8 cellular contexts compared by ENCODE assay signal in the genomic region with DNA sequence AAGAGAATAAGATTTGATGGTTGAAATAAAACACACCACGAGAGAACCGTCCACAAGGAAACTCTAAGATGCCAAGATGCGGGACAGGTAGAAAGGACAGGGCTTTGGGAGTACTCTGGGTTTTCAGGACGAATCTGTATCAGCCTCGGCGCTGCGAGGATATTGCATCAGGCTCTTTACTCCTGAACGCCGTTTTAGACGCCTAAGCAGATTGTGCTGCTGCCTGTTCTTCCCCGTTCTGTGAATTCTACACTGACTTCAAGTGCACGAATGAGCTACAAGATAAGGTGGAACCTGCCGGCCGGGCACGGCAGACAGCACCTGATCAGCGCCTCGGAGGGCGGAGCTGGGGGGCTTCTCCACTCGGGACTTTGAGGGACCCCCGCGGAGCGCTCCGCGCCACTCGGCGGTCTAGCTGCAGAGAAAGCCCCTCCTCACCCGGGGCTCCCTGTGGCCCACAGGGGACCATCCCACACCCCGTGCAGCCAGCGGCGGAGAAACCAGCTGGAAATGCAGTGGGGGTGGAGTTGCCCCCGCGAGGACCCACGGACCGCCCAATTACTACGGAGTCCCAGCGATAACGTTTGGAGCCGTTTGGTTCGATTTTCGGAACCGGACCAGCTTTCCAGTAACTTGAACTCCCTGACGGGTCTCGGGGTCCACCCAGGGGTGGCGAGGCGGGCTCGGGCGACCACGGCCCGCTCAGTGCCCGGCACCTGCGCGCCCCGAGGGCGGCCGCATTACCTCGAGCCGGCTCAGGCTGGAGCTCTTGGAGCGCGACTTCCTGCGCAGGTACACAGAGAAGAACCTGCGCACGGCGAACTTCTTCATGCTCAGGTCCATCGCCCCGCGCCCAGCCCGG. TPM values are rescaled to one million over a fixed set of nuclear protein-coding genes. Genes with fewer than 3 reads are reported as not detected.
DNase-seq lines count a peak whose midpoint lies in the region; ATAC-seq and TF ChIP-seq lines count a peak whose summit lies in the region.

No MANE protein-coding gene starts in this region.

- 1% methylated on average over 13 to 67 of the region's 67 CpGs for WGBS in body of pancreas, 2 donors
- whole genome bisulfite sequencing in smooth muscle cell (ENCODE audit: low lambda C conversion rate), result 2% methylated on average over 52 of the region's 67 CpGs

- H3K79me2 ChIP-seq in smooth muscle cell (ENCODE audit: low read depth), result peaks cover 3% of the 10 kb centered on the region

- intact Hi-C loops in body of pancreas (cut with DNase I), result no loop called here

- H2AFZ ChIP-seq in smooth muscle cell (ENCODE audit: low read depth), result peak overlapping the region; percentile 38

- H4K20me1 ChIP-seq in smooth muscle cell (ENCODE audit: low read depth), result no peaks in the 10 kb centered on the region

- TF ChIP-seq POLR2A in GM18505 (IDR thresholded peaks at IDR 0.05; ENCODE audit: borderline replicate concordance, extremely low read depth, insufficient read depth, insufficient read length) (no peak), body of pancreas (IDR thresholded peaks at IDR 0.05) (peak in 2 of 3 donors; percentile 8 to 40)

- DNase-seq in RWPE2 (ENCODE audit: low spot score) (no peak), body of pancreas (peak; percentile 42 to 70 (median 62)), iPS-NIHi7 (ENCODE audit: extremely low spot score) (peak; percentile 48), smooth muscle cell (lab: John Stamatoyannopoulos, UW; ENCODE audit: unreplicated experiment) (no peak), midbrain (lab: John Stamatoyannopoulos, UW) (no peak), NCI-H187 (lab: John Stamatoyannopoulos, UW) (no peak)

- H3K4me3 ChIP-seq in RWPE2 (ENCODE audit: severe bottlenecking) (peak overlapping the region; percentile 98), body of pancreas (peak overlapping the region; percentile 60 to 73), smooth muscle cell (peak overlapping the region; percentile 69)

- H3F3A ChIP-seq in smooth muscle cell (ENCODE audit: low read depth), result no peaks in the 10 kb centered on the region

- peaks cover 36% of the 10 kb centered on the region for H3K4me1 ChIP-seq in RWPE2 (ENCODE audit: insufficient read depth, poor library complexity, severe bottlenecking)
- H3K4me1 ChIP-seq in body of pancreas, result peaks cover 43% of the 10 kb centered on the region
- H3K4me1 ChIP-seq in smooth muscle cell (ENCODE audit: low read depth), result peaks cover 7% of the 10 kb centered on the region

- ATAC-seq in GM18505 (IDR thresholded peaks at IDR 0.05; ENCODE audit: unreplicated experiment) (peak; percentile 3), HG03159 (IDR thresholded peaks at IDR 0.05; ENCODE audit: unreplicated experiment) (peak; percentile 0), RWPE2 (ENCODE audit: low read depth) (peak; percentile 18; the same call in 1 of the 3 replicates), body of pancreas (peak; percentile 30)

- TF ChIP-seq CTCF in RWPE2 (IDR thresholded peaks at IDR 0.05; ENCODE audit: poor library complexity, severe bottlenecking), result no peak
- no peak for TF ChIP-seq CTCF in body of pancreas (IDR thresholded peaks at IDR 0.05)
- no peak for TF ChIP-seq CTCF in smooth muscle cell (IDR thresholded peaks at IDR 0.05; ENCODE audit: borderline replicate concordance, insufficient read depth, poor library complexity, severe bottlenecking)

- H3K9ac ChIP-seq in smooth muscle cell (ENCODE audit: low read depth), result peak overlapping the region; percentile 46

- no peaks in the 10 kb centered on the region for H3K9me3 ChIP-seq in RWPE2 (ENCODE audit: severe bottlenecking)
- no peaks in the 10 kb centered on the region for H3K9me3 ChIP-seq in body of pancreas
- no peaks in the 10 kb centered on the region for H3K9me3 ChIP-seq in smooth muscle cell (replicated peaks; ENCODE audit: low read depth)

- H3K36me3 ChIP-seq in RWPE2 (ENCODE audit: low read depth) (no peaks in the 10 kb centered on the region; the same call in 1 of the 2 replicates), body of pancreas (replicated peaks in 1 of 2; ENCODE audit: insufficient read depth in 1 of 2, low read depth in 2 of 2) (no peaks in the 10 kb centered on the region), smooth muscle cell (ENCODE audit: low read depth) (no peaks in the 10 kb centered on the region)

- peak overlapping the region; percentile 90 for H3K4me2 ChIP-seq in smooth muscle cell

- H3K27ac ChIP-seq in RWPE2 (ENCODE audit: poor library complexity, severe bottlenecking) (peak overlapping the region; percentile 97), body of pancreas (peak overlapping the region; percentile 82 to 91 (median 88)), smooth muscle cell (ENCODE audit: low read depth) (no peak overlapping the region)

- H3K27me3 ChIP-seq in RWPE2 (ENCODE audit: insufficient read depth, poor library complexity, severe bottlenecking) (no peaks in the 10 kb centered on the region), body of pancreas (no peaks in the 10 kb centered on the region), smooth muscle cell (ENCODE audit: low read depth) (no peaks in the 10 kb centered on the region)

RNA-seq across cellular contexts. Expression of a gene that starts 0.6 kb away (rescaled TPM):
- total RNA-seq in body of pancreas (10 to 100 TPM; 24.4 to 53.7 TPM), smooth muscle cell (7.8 and 10.5 TPM in 2 replicates)
- polyA plus RNA-seq in smooth muscle cell, result 10.4 and 12.2 TPM in 2 replicates

RNA-seq across cellular contexts. Expression of a gene that starts 39.9 kb away (rescaled TPM):
- 10 to 100 TPM in 1 of 2 donors, under 1 TPM in 1; 0.99 to 10.9 TPM for total RNA-seq in body of pancreas
- 0.13 and 0.99 TPM in 2 replicates for total RNA-seq in smooth muscle cell
- 0.14 and 0.89 TPM in 2 replicates for polyA plus RNA-seq in smooth muscle cell

Comparison
In these comparisons a context has a peak if more than half of its experiments do, and no peak if none do; other contexts are left out.
1. DNase-seq: peak in body of pancreas (4 of 4) and iPS-NIHi7 (single experiment); none in RWPE2 (single experiment), smooth muscle cell (single experiment), midbrain (single experiment) and NCI-H187 (0 of 2).
2. Peak in every context shown above with its lines, with median percentiles within 50 percentile points of each other: ATAC-seq and H3K4me3 ChIP-seq.